In the genomic region with DNA sequence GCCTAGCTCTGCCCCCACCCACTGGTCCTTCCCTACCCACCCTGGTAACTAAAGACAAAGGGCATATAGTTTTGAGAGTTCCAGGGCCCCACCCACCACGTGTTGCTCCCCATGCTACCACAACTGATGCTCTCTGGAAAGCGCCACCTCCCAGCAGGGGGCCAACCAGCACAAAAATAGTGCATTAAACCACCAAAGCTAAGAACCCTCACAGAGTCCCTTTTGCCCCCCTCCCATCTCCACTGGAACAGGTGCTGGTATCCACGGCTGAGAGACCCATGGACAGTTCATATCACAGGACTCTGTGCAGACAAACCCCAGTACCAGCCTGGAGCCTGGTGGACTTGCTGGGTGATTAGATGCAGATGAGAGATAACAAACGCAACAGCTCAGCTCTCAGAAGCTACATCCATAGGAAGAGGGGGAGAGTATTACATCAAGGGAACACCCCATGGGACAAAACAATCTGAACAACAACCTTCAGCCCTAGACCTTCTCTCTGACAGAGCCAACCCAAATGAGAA, we compare ENCODE assay signal across 29 cellular contexts.
"Had no signal": no experiment of that assay in that cellular context is flagged by ENCODE, and none has a peak within 500 bp of the region (broad histone marks: within the 10 kb centered on the region; RNA-seq: fewer than 3 reads in every experiment).

No MANE protein-coding gene starts in this region.

- H3K27ac ChIP-seq: body of pancreas, colonic mucosa, epithelial cell of prostate, esophagus squamous epithelium, gastroesophageal sphincter, WERI-Rb-1 had no signal

- ATAC-seq: activated CD4-positive, CD25-positive, alpha-beta regulatory T cell treated with anti-CD3 and anti-CD28 coated beads, Interleukin-2, amount 50 U/mL, for 24 hours; activated CD8-positive, alpha-beta T cell treated with anti-CD3 and anti-CD28 coated beads for 36 hours; activated T-cell treated with anti-CD3 and anti-CD28 coated beads, Interleukin-2, amount 50 U/mL, for 4 hours; activated T-helper 17 cell treated with anti-CD3 and anti-CD28 coated beads, Interleukin-2, amount 50 U/mL, for 72 hours; body of pancreas; gastroesophageal sphincter; T-helper 17 cell had no signal

- H3K4me3 ChIP-seq: body of pancreas, colonic mucosa, esophagus squamous epithelium, gastroesophageal sphincter had no signal

- H3K9me3 ChIP-seq: body of pancreas, colonic mucosa, esophagus squamous epithelium, gastroesophageal sphincter had no signal

- FAIRE-seq: endometrium, endothelial cell of umbilical vein had no signal

- H3K36me3 ChIP-seq: colonic mucosa, esophagus squamous epithelium, gastroesophageal sphincter, WERI-Rb-1 had no signal

- DNase-seq: activated B cell treated with CpG ODN at 0.5 μM for 24 hours; activated CD4-positive, alpha-beta T cell treated with anti-CD3 and anti-CD28 coated beads for 48 hours; activated CD4-positive, alpha-beta T cell treated with anti-CD3 and anti-CD28 coated beads, Interleukin-2, amount 50 U/mL, for 1 hour; activated CD4-positive, alpha-beta T cell treated with anti-CD3 and anti-CD28 coated beads, Interleukin-2, amount 50 U/mL, for 48 hours; activated CD8-positive, alpha-beta memory T cell treated with anti-CD3 and anti-CD28 coated beads for 24 hours; activated CD8-positive, alpha-beta T cell treated with anti-CD3 and anti-CD28 coated beads for 36 hours; activated effector memory CD4-positive, alpha-beta T cell treated with Interleukin-2 at 50 U/mL for 16 hours; activated gamma-delta T cell treated with Interleukin-2 at 50 U/mL for 16 hours; activated naive CD4-positive, alpha-beta T cell treated with anti-CD3 and anti-CD28 coated beads, Interleukin-2, amount 50 U/mL, for 16 hours; activated naive CD4-positive, alpha-beta T cell treated with Interleukin-2 at 50 U/mL for 16 hours; activated T-cell treated with anti-CD3 and anti-CD28 coated beads, Interleukin-2, amount 50 U/mL, for 4 hours; amniotic stem cell; anterior cingulate cortex; body of pancreas; caudate nucleus; colonic mucosa; effector CD8-positive, alpha-beta T cell; esophagus squamous epithelium; foreskin melanocyte; head of caudate nucleus; T-helper 17 cell; T1000; WERI-Rb-1 had no signal

- H3K4me1 ChIP-seq: body of pancreas, colonic mucosa, esophagus squamous epithelium, gastroesophageal sphincter had no signal

- H3K27me3 ChIP-seq: body of pancreas, colonic mucosa, esophagus squamous epithelium, gastroesophageal sphincter had no signal
